ENCODE assay signal across 8 cellular contexts in the genomic region with DNA sequence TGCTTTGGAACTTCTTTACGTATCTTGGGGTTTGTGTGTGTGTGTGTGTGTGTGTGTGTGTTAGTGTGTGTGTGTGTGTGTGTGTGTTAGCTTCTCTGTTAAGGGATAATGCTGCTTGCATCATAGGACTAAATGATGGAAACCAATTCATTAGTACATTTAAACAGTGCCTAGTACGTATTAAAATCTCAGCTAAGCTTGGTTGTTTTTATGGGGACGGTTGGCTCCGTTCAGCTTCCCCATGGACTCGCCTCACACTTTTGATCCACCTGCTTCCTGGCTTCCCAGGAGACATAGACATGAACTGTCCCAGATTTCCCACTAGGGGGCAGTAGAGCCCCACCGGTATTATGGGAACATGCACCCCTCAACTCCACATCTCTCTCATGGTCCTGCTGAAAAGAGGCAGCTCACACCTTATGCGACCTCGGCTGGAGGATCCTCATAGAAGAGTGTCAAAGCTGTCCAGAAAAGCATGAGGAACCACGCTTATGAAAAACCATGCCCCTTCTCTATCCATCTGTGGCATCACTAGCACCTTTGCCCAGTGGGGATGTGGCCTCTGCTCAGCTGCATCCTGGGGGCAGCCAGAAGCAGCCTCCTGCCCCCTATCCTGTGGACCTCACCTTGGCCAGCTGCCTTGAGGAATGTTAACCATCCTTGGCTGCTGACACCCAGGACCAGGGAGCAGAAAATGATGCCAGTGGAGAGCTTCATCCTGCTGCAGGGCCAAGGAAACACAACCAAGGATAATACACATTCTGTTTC. TPM values are rescaled to one million over a fixed set of nuclear protein-coding genes. Genes with fewer than 3 reads are reported as not detected.
DNase-seq lines count a peak whose midpoint lies in the region; ATAC-seq and TF ChIP-seq lines count a peak whose summit lies in the region.

No MANE protein-coding gene starts in this region.

- no peaks in the 10 kb centered on the region for H3K9me3 ChIP-seq in liver (ENCODE audit: control insufficient read depth in 4 of 4, low read length in 3 of 4)

- H3K27ac ChIP-seq in liver (ENCODE audit: low read depth in 1 of 2, low read length in 2 of 2): no peak overlapping the region

- H3K9ac ChIP-seq in liver (ENCODE audit: low read depth in 1 of 2, low read length in 2 of 2): no peak overlapping the region

- 5% methylated on average over 9 of the region's 9 CpGs for WGBS in liver

- no peak overlapping the region for H3K4me3 ChIP-seq in liver (ENCODE audit: low read depth in 1 of 3, low read length in 3 of 3)

- no peaks in the 10 kb centered on the region for H3K27me3 ChIP-seq in liver (ENCODE audit: control insufficient read depth in 4 of 4, insufficient read depth in 4 of 4, low read length in 3 of 4)

- peak; percentile 71 for ATAC-seq in GM18520 (IDR thresholded peaks at IDR 0.05; ENCODE audit: unreplicated experiment)
- peak; percentile 81 for ATAC-seq in HG03196 (IDR thresholded peaks at IDR 0.05; ENCODE audit: unreplicated experiment)

- peaks cover 0 to 6% (median 2%) of the 10 kb centered on the region in 4 donors for H3K4me1 ChIP-seq in liver (ENCODE audit: control insufficient read depth in 4 of 4, insufficient read depth in 4 of 4, low read length in 3 of 4)

- DNase-seq in AG08396 (ENCODE audit: low spot score) (peak; percentile 80), NCI-H226 (peak; percentile 49), cerebellum (ENCODE audit: low spot score) (peak; percentile 60)
- DNase-seq in activated CD4-positive, CD25-positive, alpha-beta regulatory T cell treated with anti-CD3 and anti-CD28 coated beads, Interleukin-2, amount 50 U/mL, for 72 hours: peak; percentile 54
- DNase-seq in stimulated activated CD4-positive, alpha-beta T cell treated with anti-CD3 and anti-CD28 coated beads, TNF-alpha, amount 100 ng/mL, for 4 hours (ENCODE audit: low read depth in 3 of 3): peak; percentile 25 to 42 (median 29)

- peak; percentile 90 to 93 for TF ChIP-seq RAD21 in liver (IDR thresholded peaks at IDR 0.05)

- TF ChIP-seq CTCF in liver (IDR thresholded peaks at IDR 0.05; ENCODE audit: low read depth, low read length, missing input control): peak; percentile 94

- H3K36me3 ChIP-seq in liver (ENCODE audit: control insufficient read depth in 4 of 4, insufficient read depth in 3 of 4, low read depth in 1 of 4, low read length in 3 of 4): no peaks in the 10 kb centered on the region

TF ChIP-seq in liver, 16 proteins besides CTCF, POLR2A, EP300 and RAD21:
- TF ChIP-seq ZBTB33 (IDR thresholded peaks at IDR 0.05) (no peak), RXRA (IDR thresholded peaks at IDR 0.05) (no peak), REST (IDR thresholded peaks at IDR 0.05) (no peak), HNF4G (IDR thresholded peaks at IDR 0.05) (no peak), FOXA1 (IDR thresholded peaks at IDR 0.05) (no peak), FOXA2 (IDR thresholded peaks at IDR 0.05) (no peak), EGR1 (IDR thresholded peaks at IDR 0.05; ENCODE audit: low read depth in 2 of 2) (no peak), NR2F2 (IDR thresholded peaks at IDR 0.05) (no peak), HNF4A (conservative IDR thresholded peaks at IDR 0.05) (no peak)

RNA-seq across cellular contexts. Expression of gene SAAL1, which starts 9.7 kb away (rescaled TPM):
- total RNA-seq in cerebellum: 32.6 TPM
- 10 to 100 TPM in 1 of 2 donors, 1 to 10 TPM in 1; 5.6 to 10.6 TPM for total RNA-seq in liver
- 1 to 10 TPM; 3.6 to 4.4 TPM for polyA plus RNA-seq in liver

RNA-seq across cellular contexts. Expression of gene MRGPRX3, which starts 16.8 kb away (rescaled TPM):
- total RNA-seq in cerebellum (not detected), liver (not detected)
- polyA plus RNA-seq in liver: not detected

RNA-seq across cellular contexts. Expression of gene MRGPRX4, which starts 57.1 kb away (rescaled TPM):
- not detected for total RNA-seq in cerebellum
- total RNA-seq in liver: not detected
- not detected for polyA plus RNA-seq in liver

Comparison
In these comparisons a context has a peak if more than half of its experiments do, and no peak if none do; other contexts are left out.
1. DNase-seq: peak in every context shown above with its lines; median percentile 80 in AG08396; 60 in cerebellum; 54 in activated CD4-positive, CD25-positive, alpha-beta regulatory T cell treated with anti-CD3 and anti-CD28 coated beads, Interleukin-2, amount 50 U/mL, for 72 hours; 49 in NCI-H226; 29 in stimulated activated CD4-positive, alpha-beta T cell treated with anti-CD3 and anti-CD28 coated beads, TNF-alpha, amount 100 ng/mL, for 4 hours.